8 cellular contexts compared by ENCODE assay signal in genomic region chr13:113759525-113760137, GRCh38. TPM values are rescaled to one million over a fixed set of nuclear protein-coding genes. Genes with fewer than 3 reads are reported as not detected.
DNase-seq lines count a peak whose midpoint lies in the region; ATAC-seq and TF ChIP-seq lines count a peak whose summit lies in the region.

No MANE protein-coding gene starts in this region.

- 1 to 2% methylated on average over 26 of the region's 26 CpGs for WGBS in heart right ventricle, 2 donors
- no CpG with 5 or more reads among the region's 26 CpGs for WGBS in trophoblast cell (ENCODE audit: extremely low coverage, insufficient coverage, insufficient read length)

- no peak for ATAC-seq in activated CD8-positive, alpha-beta T cell treated with anti-CD3 and anti-CD28 coated beads for 36 hours
- ATAC-seq in heart right ventricle (peak in 7 of 8 donors; percentile 17 to 62 (median 39)), GM21723 (IDR thresholded peaks at IDR 0.05; ENCODE audit: unreplicated experiment) (no peak), GM21576 (IDR thresholded peaks at IDR 0.05; ENCODE audit: unreplicated experiment) (no peak)

- peak overlapping the region; percentile 93 for H3K4me2 ChIP-seq in trophoblast cell (ENCODE audit: low read length)

- H3K14ac ChIP-seq in trophoblast cell (ENCODE audit: low read length): no peak overlapping the region

- DNase-seq in A172 (ENCODE audit: low spot score): peak; percentile 10
- DNase-seq in H7: peak; percentile 77
- DNase-seq in activated CD8-positive, alpha-beta T cell treated with anti-CD3 and anti-CD28 coated beads for 36 hours: no peak
- peak; percentile 45 to 60 for DNase-seq in heart right ventricle
- DNase-seq in trophoblast cell: no peak
- no peak for DNase-seq in ureter (ENCODE audit: low spot score)

- no peak overlapping the region for H2BK12ac ChIP-seq in trophoblast cell (ENCODE audit: low read length)

- no peak overlapping the region for H2AFZ ChIP-seq in trophoblast cell (ENCODE audit: insufficient read depth, low read length, poor library complexity)

- no peak overlapping the region for H3K18ac ChIP-seq in trophoblast cell (ENCODE audit: low read length)

- POLR2A ChIA-PET in activated CD8-positive, alpha-beta T cell treated with anti-CD3 and anti-CD28 coated beads for 36 hours (lab: Charles Lee): no interaction called here

- H3K9ac ChIP-seq in trophoblast cell (ENCODE audit: low read length): no peak overlapping the region

- H4K12ac ChIP-seq in trophoblast cell (ENCODE audit: low read depth, low read length): no peak overlapping the region

- no peaks in the 10 kb centered on the region for H3K9me3 Mint-ChIP-seq in activated CD8-positive, alpha-beta T cell treated with anti-CD3 and anti-CD28 coated beads for 36 hours

- H3K9me3 ChIP-seq in heart right ventricle: no peaks in the 10 kb centered on the region
- no peaks in the 10 kb centered on the region for H3K9me3 ChIP-seq in trophoblast cell (ENCODE audit: insufficient read depth, low read depth, low read length)

- H3K4ac ChIP-seq in trophoblast cell (ENCODE audit: low read depth, low read length): no peak overlapping the region

- no peak overlapping the region for H2AK5ac ChIP-seq in trophoblast cell (ENCODE audit: low read length)

- H3K79me1 ChIP-seq in trophoblast cell (ENCODE audit: low read length): peaks cover 4% of the 10 kb centered on the region

- no peaks in the 10 kb centered on the region for H3K36me3 Mint-ChIP-seq in activated CD8-positive, alpha-beta T cell treated with anti-CD3 and anti-CD28 coated beads for 36 hours (ENCODE audit: low read depth)

- intact Hi-C loops in activated CD8-positive, alpha-beta T cell treated with anti-CD3 and anti-CD28 coated beads for 36 hours (cut with micrococcal nuclease): no loop called here
- intact Hi-C loops in heart right ventricle (cut with DNase I): loop anchor here in 1 of 10 donors (2.0 kb wide), 1 partner anchor 57 kb away; no protein-coding TSS in a partner anchor

- H3K27ac ChIP-seq in heart right ventricle (peak overlapping the region; percentile 37 to 93 (median 74)), trophoblast cell (ENCODE audit: low read depth, low read length) (no peak overlapping the region)

- no peak overlapping the region for H2BK120ac ChIP-seq in trophoblast cell (ENCODE audit: insufficient read depth, low read length, poor library complexity)

- CTCF ChIA-PET in activated CD8-positive, alpha-beta T cell treated with anti-CD3 and anti-CD28 coated beads for 36 hours (lab: Charles Lee): interaction anchor here (0.7 to 1.6 kb wide), 2 partner anchors 9 to 17 kb away, joined by 3 to 4 read pairs; no protein-coding TSS in a partner anchor

- no peak overlapping the region for H3K27ac Mint-ChIP-seq in activated CD8-positive, alpha-beta T cell treated with anti-CD3 and anti-CD28 coated beads for 36 hours

- no peak overlapping the region for H4K91ac ChIP-seq in trophoblast cell (ENCODE audit: low read depth, low read length)

- H3K27me3 ChIP-seq in H7 (ENCODE audit: control insufficient read depth, insufficient read depth, low read length) (peaks cover 30% of the 10 kb centered on the region), heart right ventricle (peaks cover 0 to 26% (median 0%) of the 10 kb centered on the region in 7 donors), trophoblast cell (ENCODE audit: insufficient read depth, low read length) (no peaks in the 10 kb centered on the region)

- peaks cover 2% of the 10 kb centered on the region for H3K79me2 ChIP-seq in trophoblast cell (ENCODE audit: control insufficient read depth, insufficient read depth, low read length, poor library complexity)

- H3K4me3 ChIP-seq in H7 (ENCODE audit: insufficient read depth, low read depth, low read length) (peak overlapping the region; percentile 63), heart right ventricle (peak overlapping the region; percentile 52 to 83 (median 68)), trophoblast cell (ENCODE audit: low read depth, low read length) (peak overlapping the region; percentile 56)

- H2BK5ac ChIP-seq in trophoblast cell (ENCODE audit: low read depth, low read length, poor library complexity): no peak overlapping the region

- H3K27me3 Mint-ChIP-seq in activated CD8-positive, alpha-beta T cell treated with anti-CD3 and anti-CD28 coated beads for 36 hours: peaks cover 44% of the 10 kb centered on the region

- peaks cover 15% of the 10 kb centered on the region for H3K4me1 Mint-ChIP-seq in activated CD8-positive, alpha-beta T cell treated with anti-CD3 and anti-CD28 coated beads for 36 hours (ENCODE audit: low read depth)

- peak overlapping the region; percentile 74 for H3K4me3 Mint-ChIP-seq in activated CD8-positive, alpha-beta T cell treated with anti-CD3 and anti-CD28 coated beads for 36 hours

- no peaks in the 10 kb centered on the region for H3K36me3 ChIP-seq in H7 (replicated peaks; ENCODE audit: control insufficient read depth, insufficient read depth, low read length)
- H3K36me3 ChIP-seq in heart right ventricle: no peaks in the 10 kb centered on the region
- H3K36me3 ChIP-seq in trophoblast cell (ENCODE audit: control insufficient read depth in 1 of 2, insufficient read depth in 2 of 2, low read length in 2 of 2): no peaks in the 10 kb centered on the region

- no peak for TF ChIP-seq CTCF in activated CD8-positive, alpha-beta T cell treated with anti-CD3 and anti-CD28 coated beads for 36 hours (IDR thresholded peaks at IDR 0.05)
- TF ChIP-seq CTCF in heart right ventricle (IDR thresholded peaks at IDR 0.05): no peak

- H4K8ac ChIP-seq in trophoblast cell (ENCODE audit: low read depth, low read length): no peak overlapping the region

- no peak overlapping the region for H3K23ac ChIP-seq in trophoblast cell (ENCODE audit: low read length)

- H3K4me1 ChIP-seq in heart right ventricle: peaks cover 0 to 27% (median 12%) of the 10 kb centered on the region in 9 donors
- H3K4me1 ChIP-seq in trophoblast cell (ENCODE audit: control insufficient read depth in 1 of 2, insufficient read depth in 2 of 2, low read length in 2 of 2): peaks cover 0 to 11% of the 10 kb centered on the region in 2 experiments

RNA-seq across cellular contexts. Expression of gene TMEM255B, which starts 0.6 kb away (rescaled TPM):
- 1.8 and 2.3 TPM in 2 replicates for total RNA-seq in A172 (2014; rRNA removed; shearing (Covaris generic))
- total RNA-seq in H7 (2014; rRNA removed; shearing (Covaris generic)): 0.70 and 2.7 TPM in 2 replicates
- 1 to 10 TPM; 1.7 to 1.8 TPM for total RNA-seq in activated CD8-positive, alpha-beta T cell treated with anti-CD3 and anti-CD28 coated beads for 36 hours
- 10 to 100 TPM in 2 of 10 donors, 1 to 10 TPM in 8; 2.4 to 11.1 (median 5.5) TPM for total RNA-seq in heart right ventricle
- 10 to 100 TPM in 1 of 2 donors, 1 to 10 TPM in 1; 8.6 to 12.9 TPM for polyA plus RNA-seq in heart right ventricle
- 0.75 and 0.83 TPM in 2 replicates for polyA plus RNA-seq in trophoblast cell (2013)
- 20.6 TPM for total RNA-seq in ureter

Comparison
In these comparisons a context has a peak if more than half of its experiments do, and no peak if none do; other contexts are left out.
1. DNase-seq: peak in A172 (single experiment), H7 (single experiment) and heart right ventricle (2 of 2); none in activated CD8-positive, alpha-beta T cell treated with anti-CD3 and anti-CD28 coated beads for 36 hours (single experiment), trophoblast cell (0 of 2) and ureter (single experiment).
2. ATAC-seq: peak in heart right ventricle (7 of 8); none in activated CD8-positive, alpha-beta T cell treated with anti-CD3 and anti-CD28 coated beads for 36 hours (single experiment), GM21723 (single experiment) and GM21576 (single experiment).
3. Peak in every context shown above with its lines, with median percentiles within 50 percentile points of each other: H3K4me3 ChIP-seq.